Comparison of ENCODE assay signal across 1 cellular context in the genomic region with DNA sequence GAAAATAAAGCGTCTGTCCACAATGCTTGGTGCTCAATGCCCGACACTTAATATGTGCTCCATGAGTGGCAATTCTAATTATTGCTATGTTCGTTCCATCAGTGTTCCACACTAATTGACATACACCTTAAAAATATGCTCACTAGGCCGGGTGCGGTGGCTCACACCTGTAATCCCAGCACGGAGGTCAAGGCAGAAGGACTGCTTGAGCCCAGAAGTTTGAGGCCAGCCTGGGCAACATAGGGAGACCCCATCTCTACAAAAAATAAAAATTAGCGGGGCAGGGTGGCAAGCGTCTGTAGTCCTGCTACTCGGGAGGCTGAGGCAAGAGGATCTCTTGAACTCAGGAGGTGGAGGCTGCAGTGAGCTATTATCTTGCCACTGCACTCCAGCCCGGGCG.
TF ChIP-seq lines count a peak whose summit lies in the region.

No MANE protein-coding gene starts in this region.

TF ChIP-seq in IMR-90, 13 proteins besides CTCF, POLR2A, EP300 and RAD21:
- TF ChIP-seq SMC3 (IDR thresholded peaks at IDR 0.05; ENCODE audit: low read depth, low read length) = no peak
- TF ChIP-seq NFE2L2 (IDR thresholded peaks at IDR 0.05; ENCODE audit: low read depth, low read length) = no peak
- no peak for TF ChIP-seq MXI1 (IDR thresholded peaks at IDR 0.05; ENCODE audit: borderline replicate concordance, low read depth, low read length)
- no peak for TF ChIP-seq FOS (IDR thresholded peaks at IDR 0.05; ENCODE audit: low read depth, low read length)
- TF ChIP-seq CEBPB (IDR thresholded peaks at IDR 0.05; ENCODE audit: low read depth, low read length) = no peak
- TF ChIP-seq CHD1 (IDR thresholded peaks at IDR 0.05; ENCODE audit: low read depth, low read length) = no peak
- TF ChIP-seq BHLHE40 (IDR thresholded peaks at IDR 0.05; ENCODE audit: low read depth, low read length) = no peak
